ENCODE assay signal across 1 cellular context in the genomic region with DNA sequence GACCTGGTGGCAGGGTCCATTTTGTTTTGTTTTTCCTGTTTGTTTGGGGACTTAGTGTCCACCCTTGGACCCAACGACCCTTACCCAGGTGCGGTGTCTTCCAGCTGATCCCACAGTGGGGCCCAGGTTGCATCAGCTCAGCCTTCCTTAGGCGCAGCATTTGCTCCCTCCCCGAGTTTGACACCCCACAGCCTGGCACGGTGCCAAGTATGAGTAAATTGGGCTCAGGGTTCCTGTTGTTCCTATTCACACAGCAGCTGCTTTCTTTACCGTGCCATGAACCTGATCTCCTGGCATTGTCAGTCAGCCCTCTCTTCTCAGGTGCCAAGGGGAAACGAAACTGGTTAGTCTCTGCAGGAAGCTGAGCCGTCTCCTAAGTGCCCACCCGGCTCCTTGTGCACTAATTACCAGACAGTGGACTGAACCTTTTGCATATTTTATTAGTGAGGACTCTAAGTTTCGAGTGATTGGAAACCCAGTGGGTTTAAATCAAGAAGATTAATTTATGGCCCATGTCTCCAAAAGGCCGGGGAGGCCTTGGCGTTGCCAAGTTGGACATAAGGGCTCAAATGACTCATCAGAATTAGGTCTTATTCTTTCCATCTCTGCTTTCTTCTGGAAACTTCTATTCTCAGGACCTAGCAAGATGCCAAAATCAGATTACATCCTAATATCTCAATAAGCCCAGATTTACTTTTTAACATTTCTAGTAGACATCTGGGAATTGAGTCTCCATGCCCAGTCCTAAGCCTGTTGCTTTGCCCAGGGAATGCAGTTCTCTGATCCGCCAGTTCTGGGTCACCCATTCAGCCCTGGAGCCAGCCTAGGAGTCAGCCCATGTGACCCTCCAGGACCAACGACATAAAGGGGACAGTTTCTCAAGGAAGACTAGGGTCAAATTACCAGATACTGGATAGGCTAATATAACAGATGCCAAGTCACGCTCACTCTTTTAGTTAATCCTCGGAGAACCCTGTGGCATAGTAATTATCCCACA.
TF ChIP-seq lines count a peak whose summit lies in the region.

No MANE protein-coding gene starts in this region.

TF ChIP-seq in GM23338, 12 proteins besides CTCF, POLR2A, EP300 and RAD21 (continued from another document):
- TF ChIP-seq, protein P1, sequence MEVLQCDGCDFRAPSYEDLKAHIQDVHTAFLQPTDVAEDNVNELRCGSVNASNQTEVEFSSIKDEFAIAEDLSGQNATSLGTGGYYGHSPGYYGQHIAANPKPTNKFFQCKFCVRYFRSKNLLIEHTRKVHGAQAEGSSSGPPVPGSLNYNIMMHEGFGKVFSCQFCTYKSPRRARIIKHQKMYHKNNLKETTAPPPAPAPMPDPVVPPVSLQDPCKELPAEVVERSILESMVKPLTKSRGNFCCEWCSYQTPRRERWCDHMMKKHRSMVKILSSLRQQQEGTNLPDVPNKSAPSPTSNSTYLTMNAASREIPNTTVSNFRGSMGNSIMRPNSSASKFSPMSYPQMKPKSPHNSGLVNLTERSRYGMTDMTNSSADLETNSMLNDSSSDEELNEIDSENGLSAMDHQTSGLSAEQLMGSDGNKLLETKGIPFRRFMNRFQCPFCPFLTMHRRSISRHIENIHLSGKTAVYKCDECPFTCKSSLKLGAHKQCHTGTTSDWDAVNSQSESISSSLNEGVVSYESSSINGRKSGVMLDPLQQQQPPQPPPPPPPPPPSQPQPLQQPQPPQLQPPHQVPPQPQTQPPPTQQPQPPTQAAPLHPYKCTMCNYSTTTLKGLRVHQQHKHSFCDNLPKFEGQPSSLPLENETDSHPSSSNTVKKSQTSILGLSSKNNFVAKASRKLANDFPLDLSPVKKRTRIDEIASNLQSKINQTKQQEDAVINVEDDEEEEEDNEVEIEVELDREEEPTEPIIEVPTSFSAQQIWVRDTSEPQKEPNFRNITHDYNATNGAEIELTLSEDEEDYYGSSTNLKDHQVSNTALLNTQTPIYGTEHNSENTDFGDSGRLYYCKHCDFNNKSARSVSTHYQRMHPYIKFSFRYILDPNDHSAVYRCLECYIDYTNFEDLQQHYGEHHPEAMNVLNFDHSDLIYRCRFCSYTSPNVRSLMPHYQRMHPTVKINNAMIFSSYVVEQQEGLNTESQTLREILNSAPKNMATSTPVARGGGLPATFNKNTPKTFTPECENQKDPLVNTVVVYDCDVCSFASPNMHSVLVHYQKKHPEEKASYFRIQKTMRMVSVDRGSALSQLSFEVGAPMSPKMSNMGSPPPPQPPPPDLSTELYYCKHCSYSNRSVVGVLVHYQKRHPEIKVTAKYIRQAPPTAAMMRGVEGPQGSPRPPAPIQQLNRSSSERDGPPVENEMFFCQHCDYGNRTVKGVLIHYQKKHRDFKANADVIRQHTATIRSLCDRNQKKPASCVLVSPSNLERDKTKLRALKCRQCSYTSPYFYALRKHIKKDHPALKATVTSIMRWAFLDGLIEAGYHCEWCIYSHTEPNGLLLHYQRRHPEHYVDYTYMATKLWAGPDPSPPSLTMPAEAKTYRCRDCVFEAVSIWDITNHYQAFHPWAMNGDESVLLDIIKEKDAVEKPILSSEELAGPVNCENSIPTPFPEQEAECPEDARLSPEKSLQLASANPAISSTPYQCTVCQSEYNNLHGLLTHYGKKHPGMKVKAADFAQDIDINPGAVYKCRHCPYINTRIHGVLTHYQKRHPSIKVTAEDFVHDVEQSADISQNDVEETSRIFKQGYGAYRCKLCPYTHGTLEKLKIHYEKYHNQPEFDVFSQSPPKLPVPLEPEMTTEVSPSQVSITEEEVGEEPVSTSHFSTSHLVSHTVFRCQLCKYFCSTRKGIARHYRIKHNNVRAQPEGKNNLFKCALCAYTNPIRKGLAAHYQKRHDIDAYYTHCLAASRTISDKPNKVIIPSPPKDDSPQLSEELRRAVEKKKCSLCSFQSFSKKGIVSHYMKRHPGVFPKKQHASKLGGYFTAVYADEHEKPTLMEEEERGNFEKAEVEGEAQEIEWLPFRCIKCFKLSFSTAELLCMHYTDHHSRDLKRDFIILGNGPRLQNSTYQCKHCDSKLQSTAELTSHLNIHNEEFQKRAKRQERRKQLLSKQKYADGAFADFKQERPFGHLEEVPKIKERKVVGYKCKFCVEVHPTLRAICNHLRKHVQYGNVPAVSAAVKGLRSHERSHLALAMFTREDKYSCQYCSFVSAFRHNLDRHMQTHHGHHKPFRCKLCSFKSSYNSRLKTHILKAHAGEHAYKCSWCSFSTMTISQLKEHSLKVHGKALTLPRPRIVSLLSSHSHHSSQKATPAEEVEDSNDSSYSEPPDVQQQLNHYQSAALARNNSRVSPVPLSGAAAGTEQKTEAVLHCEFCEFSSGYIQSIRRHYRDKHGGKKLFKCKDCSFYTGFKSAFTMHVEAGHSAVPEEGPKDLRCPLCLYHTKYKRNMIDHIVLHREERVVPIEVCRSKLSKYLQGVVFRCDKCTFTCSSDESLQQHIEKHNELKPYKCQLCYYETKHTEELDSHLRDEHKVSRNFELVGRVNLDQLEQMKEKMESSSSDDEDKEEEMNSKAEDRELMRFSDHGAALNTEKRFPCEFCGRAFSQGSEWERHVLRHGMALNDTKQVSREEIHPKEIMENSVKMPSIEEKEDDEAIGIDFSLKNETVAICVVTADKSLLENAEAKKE (CRISPR knock-in tag; IDR thresholded peaks at IDR 0.05): no peak
- no peak for TF ChIP-seq POLR2AphosphoS5 (IDR thresholded peaks at IDR 0.05; ENCODE audit: low read depth)
- no peak for TF ChIP-seq EZH2 (IDR thresholded peaks at IDR 0.05; ENCODE audit: low read depth, unreplicated experiment)
- no peak for TF ChIP-seq STAT1 (IDR thresholded peaks at IDR 0.05; ENCODE audit: unreplicated experiment)
- TF ChIP-seq NANOG (IDR thresholded peaks at IDR 0.05; ENCODE audit: borderline replicate concordance): no peak
- no peak for TF ChIP-seq ZNF114 (CRISPR knock-in tag; IDR thresholded peaks at IDR 0.05)
- TF ChIP-seq ETS1 (IDR thresholded peaks at IDR 0.05): no peak
- TF ChIP-seq EZH2phosphoT487 (IDR thresholded peaks at IDR 0.05; ENCODE audit: unreplicated experiment): no peak
- TF ChIP-seq ZNF331 (CRISPR knock-in tag; IDR thresholded peaks at IDR 0.05; ENCODE audit: low read depth): no peak
